8 cellular contexts compared by ENCODE assay signal in the genomic region with DNA sequence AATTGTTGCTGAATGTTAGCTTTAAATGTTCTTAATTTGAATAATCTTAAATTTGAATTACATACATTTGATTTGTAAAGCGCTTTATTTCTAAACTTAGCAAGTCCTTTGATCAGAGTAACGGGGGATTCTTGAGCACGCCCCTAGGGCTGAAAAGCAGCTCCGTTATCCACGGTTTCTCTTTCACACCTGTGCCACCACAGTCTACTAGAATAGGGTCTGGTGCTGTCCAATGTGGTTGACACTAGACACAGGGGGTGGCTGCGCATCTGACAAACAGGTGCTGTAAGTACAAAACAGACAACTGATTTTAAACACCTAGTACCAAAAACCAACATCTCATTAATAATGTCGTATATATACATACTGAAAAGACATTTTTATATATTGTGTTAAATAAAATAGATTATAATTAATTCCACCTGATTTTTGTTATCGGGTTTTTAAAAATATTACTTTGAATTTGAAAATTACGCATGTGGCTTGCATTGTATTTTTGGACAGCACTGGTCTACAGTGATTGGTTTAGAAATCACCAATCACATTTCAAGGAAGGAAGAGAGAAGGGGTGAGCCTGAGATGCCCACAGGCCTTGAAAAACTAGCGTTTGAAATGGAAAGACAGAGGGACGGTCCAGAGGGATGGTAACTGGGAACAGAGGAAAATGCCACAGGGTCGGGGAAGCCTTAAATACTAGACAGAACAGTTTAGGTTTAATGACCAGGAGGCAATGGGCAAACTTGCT. TPM values are rescaled to one million over a fixed set of nuclear protein-coding genes. Genes with fewer than 3 reads are reported as not detected.
A peak's percentile ranks its signal among the peaks of the same experiment; 100 is the strongest.
DNase-seq lines count a peak whose midpoint lies in the region; ATAC-seq and TF ChIP-seq lines count a peak whose summit lies in the region.

No MANE protein-coding gene starts in this region.

- H3K9me3 Mint-ChIP-seq in CD4-positive, CD25-positive, alpha-beta regulatory T cell, result no peaks in the 10 kb centered on the region
- H3K9me3 Mint-ChIP-seq in activated naive CD4-positive, alpha-beta T cell treated with anti-CD3 and anti-CD28 coated beads for 36 hours, result no peaks in the 10 kb centered on the region

- TF ChIP-seq POLR2A in GM19099 (IDR thresholded peaks at IDR 0.05; ENCODE audit: extremely low read depth, insufficient read length, low read depth), result peak; percentile 36

- intact Hi-C loops in activated naive CD4-positive, alpha-beta T cell treated with anti-CD3 and anti-CD28 coated beads for 36 hours (cut with micrococcal nuclease), result no loop called here

- peak overlapping the region; percentile 51 to 91 (median 85) for H3K4me3 Mint-ChIP-seq in CD4-positive, CD25-positive, alpha-beta regulatory T cell
- H3K4me3 Mint-ChIP-seq in activated naive CD4-positive, alpha-beta T cell treated with anti-CD3 and anti-CD28 coated beads for 36 hours, result no peak overlapping the region

- no peaks in the 10 kb centered on the region for H3K27me3 Mint-ChIP-seq in CD4-positive, CD25-positive, alpha-beta regulatory T cell
- no peaks in the 10 kb centered on the region for H3K27me3 Mint-ChIP-seq in activated naive CD4-positive, alpha-beta T cell treated with anti-CD3 and anti-CD28 coated beads for 36 hours (ENCODE audit: low read depth)

- peak; percentile 78 for ATAC-seq in CD4-positive, CD25-positive, alpha-beta regulatory T cell (ENCODE audit: low read depth in 2 of 2)
- ATAC-seq in HG03095 (IDR thresholded peaks at IDR 0.05; ENCODE audit: unreplicated experiment), result peak; percentile 87

- peaks cover 11 to 64% (median 52%) of the 10 kb centered on the region in 4 donors for H3K4me1 Mint-ChIP-seq in CD4-positive, CD25-positive, alpha-beta regulatory T cell
- peaks cover 44% of the 10 kb centered on the region for H3K4me1 Mint-ChIP-seq in activated naive CD4-positive, alpha-beta T cell treated with anti-CD3 and anti-CD28 coated beads for 36 hours (ENCODE audit: low read depth)

- peak overlapping the region; percentile 88 for H3K4me3 ChIP-seq in CD4-positive, CD25-positive, alpha-beta regulatory T cell (ENCODE audit: low read depth, low read length)

- H3K27ac Mint-ChIP-seq in CD4-positive, CD25-positive, alpha-beta regulatory T cell, result peak overlapping the region; percentile 87 to 94 (median 91)
- H3K27ac Mint-ChIP-seq in activated naive CD4-positive, alpha-beta T cell treated with anti-CD3 and anti-CD28 coated beads for 36 hours, result no peak overlapping the region

- no peaks in the 10 kb centered on the region for H3K9me3 ChIP-seq in CD4-positive, CD25-positive, alpha-beta regulatory T cell (ENCODE audit: control insufficient read depth in 2 of 2, low read length in 2 of 2)

- DNase-seq in CD4-positive, CD25-positive, alpha-beta regulatory T cell, result peak; percentile 10 to 70 (median 52)
- DNase-seq in activated naive CD4-positive, alpha-beta T cell treated with anti-CD3 and anti-CD28 coated beads for 36 hours, result peak; percentile 48
- DNase-seq in NCI-H524 (lab: John Stamatoyannopoulos, UW) (no peak), NCI-H1930 (lab: John Stamatoyannopoulos, UW) (no peak), SIG-M5 (lab: John Stamatoyannopoulos, UW) (no peak), DMS79 treated with DMSO at 0.1 percent for 48 hours (lab: John Stamatoyannopoulos, UW) (no peak)

- H3K4me1 ChIP-seq in CD4-positive, CD25-positive, alpha-beta regulatory T cell (ENCODE audit: control insufficient read depth, insufficient read depth, low read length, poor library complexity, severe bottlenecking), result peaks cover 30% of the 10 kb centered on the region

- H3K27me3 ChIP-seq in CD4-positive, CD25-positive, alpha-beta regulatory T cell (ENCODE audit: control insufficient read depth, insufficient read depth, low read length), result no peaks in the 10 kb centered on the region

- peak overlapping the region; percentile 73 for H3K27ac ChIP-seq in CD4-positive, CD25-positive, alpha-beta regulatory T cell (ENCODE audit: insufficient read depth, low read length, poor library complexity, severe bottlenecking)

- CTCF ChIA-PET in activated naive CD4-positive, alpha-beta T cell treated with anti-CD3 and anti-CD28 coated beads for 36 hours (lab: Charles Lee), result interaction anchor here (0.6 kb wide), 2 partner anchors 18 to 32 kb away, joined by 3 read pairs; no protein-coding TSS in a partner anchor

- H3K36me3 ChIP-seq in CD4-positive, CD25-positive, alpha-beta regulatory T cell (ENCODE audit: control insufficient read depth, insufficient read depth, low read length), result peaks cover 8% of the 10 kb centered on the region

- peaks cover 28% of the 10 kb centered on the region for H3K36me3 Mint-ChIP-seq in CD4-positive, CD25-positive, alpha-beta regulatory T cell
- H3K36me3 Mint-ChIP-seq in activated naive CD4-positive, alpha-beta T cell treated with anti-CD3 and anti-CD28 coated beads for 36 hours (ENCODE audit: low read depth), result peaks cover 38% of the 10 kb centered on the region

RNA-seq across cellular contexts. Expression of a gene that starts 7.3 kb away (rescaled TPM):
- 26.6 TPM for total RNA-seq in CD4-positive, CD25-positive, alpha-beta regulatory T cell
- 10 to 100 TPM; 14.6 to 22.2 (median 17.6) TPM for polyA plus RNA-seq in CD4-positive, CD25-positive, alpha-beta regulatory T cell
- 10 to 100 TPM; 75.6 to 79.6 TPM for total RNA-seq in activated naive CD4-positive, alpha-beta T cell treated with anti-CD3 and anti-CD28 coated beads for 36 hours

RNA-seq across cellular contexts. Expression of a gene that starts 40.9 kb away (rescaled TPM):
- 11.0 TPM for total RNA-seq in CD4-positive, CD25-positive, alpha-beta regulatory T cell
- 10 to 100 TPM; 10.2 to 13.7 (median 12.3) TPM for polyA plus RNA-seq in CD4-positive, CD25-positive, alpha-beta regulatory T cell
- total RNA-seq in activated naive CD4-positive, alpha-beta T cell treated with anti-CD3 and anti-CD28 coated beads for 36 hours, result 10 to 100 TPM; 13.3 to 14.2 TPM

Comparison
In these comparisons a context has a peak if more than half of its experiments do, and no peak if none do; other contexts are left out.
1. DNase-seq: peak in CD4-positive, CD25-positive, alpha-beta regulatory T cell (3 of 3) and activated naive CD4-positive, alpha-beta T cell treated with anti-CD3 and anti-CD28 coated beads for 36 hours (single experiment); none in NCI-H524 (0 of 2), NCI-H1930 (0 of 2), SIG-M5 (single experiment) and DMS79 treated with DMSO at 0.1 percent for 48 hours (single experiment).